ENCODE assay signal across 24 cellular contexts in genomic region chr5:180296778-180297177, GRCh38. TPM values are rescaled to one million over a fixed set of nuclear protein-coding genes. Genes with fewer than 3 reads are reported as not detected.
DNase-seq lines count a peak whose midpoint lies in the region; ATAC-seq, FAIRE-seq and TF ChIP-seq lines count a peak whose summit lies in the region.
"Had no signal": no experiment of that assay in that cellular context is flagged by ENCODE, and none has a peak within 500 bp of the region (broad histone marks: within the 10 kb centered on the region; RNA-seq: fewer than 3 reads in every experiment).

No MANE protein-coding gene starts in this region.

- WGBS in K562 (ENCODE audit: insufficient coverage, low coverage, missing lambda C conversion rate): 72% methylated on average over 3 of the region's 8 CpGs

- in situ Hi-C loops in K562 (cut with MboI): no loop called here

- no peak overlapping the region for H3K4me3 Mint-ChIP-seq in activated naive CD4-positive, alpha-beta T cell treated with anti-CD3 and anti-CD28 coated beads, Interleukin-2, amount 10 ng/mL, durations not matched to agents 7 days and 5 days
- no peak overlapping the region for H3K4me3 Mint-ChIP-seq in osteocyte (ENCODE audit: unreplicated experiment)
- H3K4me3 Mint-ChIP-seq: activated CD4-positive, alpha-beta memory T cell treated with anti-CD3 and anti-CD28 coated beads, Interleukin-2, amount 10 ng/mL, durations not matched to agents 7 days and 5 days had no signal

- H3K4me1 Mint-ChIP-seq in activated naive CD4-positive, alpha-beta T cell treated with anti-CD3 and anti-CD28 coated beads, Interleukin-2, amount 10 ng/mL, durations not matched to agents 7 days and 5 days: peaks cover 25% of the 10 kb centered on the region
- peaks cover 28% of the 10 kb centered on the region for H3K4me1 Mint-ChIP-seq in osteocyte (ENCODE audit: unreplicated experiment)

- no peaks in the 10 kb centered on the region for H3K36me3 ChIP-seq in K562 (ENCODE audit: control insufficient read depth, insufficient read depth, low read length)
- H3K36me3 ChIP-seq: thoracic aorta had no signal

- H3K4me3 ChIP-seq in GM12865 (ENCODE audit: low read depth, low read length): no peak overlapping the region
- no peak overlapping the region for H3K4me3 ChIP-seq in Jurkat, Clone E6-1 (ENCODE audit: low read length)
- H3K4me3 ChIP-seq in K562: no peak overlapping the region
- H3K4me3 ChIP-seq: thoracic aorta had no signal

- TF ChIP-seq POLR2A in K562 (conservative IDR thresholded peaks at IDR 0.05): no peak

- POLR2A ChIA-PET in K562 (lab: Yijun Ruan, JAX): interaction anchor here (0.6 kb wide), 1 partner anchor 502 kb away, joined by 3 read pairs; no protein-coding TSS in a partner anchor

- no peaks in the 10 kb centered on the region for H3K9me1 ChIP-seq in K562 (ENCODE audit: control insufficient read depth, insufficient read depth, low read length)

- H3K79me2 ChIP-seq in K562 (ENCODE audit: control insufficient read depth, insufficient read depth, low read length): peaks cover 4% of the 10 kb centered on the region; the same call in 2 of the 3 replicates

- ATAC-seq in K562: no peak
- ATAC-seq: stimulated activated naive CD8-positive, alpha-beta T cell treated with anti-CD3 and anti-CD28 coated beads, Interleukin-15, Interleukin-2, amounts not matched to agents 100 U/mL and 50 U/mL, for 24 hours had no signal

- DNase-seq in GM12865 (ENCODE audit: low read depth) (peak; percentile 23), K562 (ENCODE audit: extremely low read depth in 1 of 4, low spot score in 3 of 4) (no peak), mesenteric fat pad (ENCODE audit: low spot score) (peak; percentile 9), osteocyte (ENCODE audit: extremely low spot score, unreplicated experiment) (no peak), NCI-H1105 (lab: John Stamatoyannopoulos, UW) (no peak)
- DNase-seq in Jurkat, Clone E6-1 (ENCODE audit: low read depth, low spot score): peak; percentile 42
- DNase-seq in activated naive CD4-positive, alpha-beta T cell treated with anti-CD3 and anti-CD28 coated beads, Interleukin-2, amount 10 ng/mL, durations not matched to agents 7 days and 5 days: no peak
- DNase-seq: activated CD4-positive, alpha-beta memory T cell treated with anti-CD3 and anti-CD28 coated beads, Interleukin-2, amount 10 ng/mL, durations not matched to agents 7 days and 5 days; activated CD4-positive, CD25-positive, alpha-beta regulatory T cell treated with anti-CD3 and anti-CD28 coated beads, Interleukin-2, amount 50 U/mL, for 72 hours; activated effector memory CD4-positive, alpha-beta T cell treated with anti-CD3 and anti-CD28 coated beads, Interleukin-2, amount 50 U/mL, for 16 hours; caudate nucleus; dermis blood vessel endothelial cell; NCI-H1048; NCI-H187 treated with DMSO at 0.1 percent for 48 hours; NCI-H69; RPMI8226; stimulated activated CD4-positive, alpha-beta T cell treated with anti-CD3 and anti-CD28 coated beads, Interleukin-15, amount 100 ng/mL, for 24 hours; stimulated activated naive CD8-positive, alpha-beta T cell treated with anti-CD3 and anti-CD28 coated beads, Interleukin-15, Interleukin-2, amounts not matched to agents 100 U/mL and 50 U/mL, for 24 hours; T-helper 1 cell had no signal

- H2AFZ ChIP-seq in K562 (ENCODE audit: low read depth, low read length): no peak overlapping the region

- no peak overlapping the region for H3K27ac Mint-ChIP-seq in activated naive CD4-positive, alpha-beta T cell treated with anti-CD3 and anti-CD28 coated beads, Interleukin-2, amount 10 ng/mL, durations not matched to agents 7 days and 5 days
- no peak overlapping the region for H3K27ac Mint-ChIP-seq in osteocyte (ENCODE audit: unreplicated experiment)
- H3K27ac Mint-ChIP-seq: activated CD4-positive, alpha-beta memory T cell treated with anti-CD3 and anti-CD28 coated beads, Interleukin-2, amount 10 ng/mL, durations not matched to agents 7 days and 5 days; progenitor cell of endocrine pancreas had no signal

- no peaks in the 10 kb centered on the region for H3K9me3 ChIP-seq in K562 (replicated peaks; ENCODE audit: control insufficient read depth, insufficient read depth, low read depth, low read length)
- H3K9me3 ChIP-seq: thoracic aorta had no signal

- peaks cover 7% of the 10 kb centered on the region for H4K20me1 ChIP-seq in K562 (replicated peaks; ENCODE audit: control insufficient read depth, insufficient read depth, low read length)

- no peak overlapping the region for H3K9ac ChIP-seq in K562 (ENCODE audit: insufficient read depth in 1 of 2, low read depth in 2 of 2, low read length in 2 of 2)
- H3K9ac ChIP-seq: KMS-11 had no signal

- peaks cover 6% of the 10 kb centered on the region for H3K36me3 Mint-ChIP-seq in activated naive CD4-positive, alpha-beta T cell treated with anti-CD3 and anti-CD28 coated beads, Interleukin-2, amount 10 ng/mL, durations not matched to agents 7 days and 5 days
- H3K36me3 Mint-ChIP-seq in osteocyte (ENCODE audit: unreplicated experiment): peaks cover 11% of the 10 kb centered on the region

- H3K27ac ChIP-seq in K562 (ENCODE audit: extremely low read depth, low read depth, low read length): no peak overlapping the region
- H3K27ac ChIP-seq: KMS-11, thoracic aorta had no signal

- no peak overlapping the region for H3K4me2 ChIP-seq in K562 (ENCODE audit: insufficient read depth, low read length)
- H3K4me2 ChIP-seq: KMS-11 had no signal

- no peak for TF ChIP-seq EP300 in K562 (IDR thresholded peaks at IDR 0.05; ENCODE audit: low read length)

- no peaks in the 10 kb centered on the region for H3K9me3 Mint-ChIP-seq in activated naive CD4-positive, alpha-beta T cell treated with anti-CD3 and anti-CD28 coated beads, Interleukin-2, amount 10 ng/mL, durations not matched to agents 7 days and 5 days
- no peaks in the 10 kb centered on the region for H3K9me3 Mint-ChIP-seq in osteocyte (ENCODE audit: unreplicated experiment)
- H3K9me3 Mint-ChIP-seq: activated CD4-positive, alpha-beta memory T cell treated with anti-CD3 and anti-CD28 coated beads, Interleukin-2, amount 10 ng/mL, durations not matched to agents 7 days and 5 days had no signal

- H3K27me3 ChIP-seq in K562 (ENCODE audit: control insufficient read depth in 2 of 2, insufficient read depth in 2 of 2, low read length in 2 of 2): peaks cover 6 to 8% of the 10 kb centered on the region in 2 experiments

- TF ChIP-seq CTCF in GM12865 (IDR thresholded peaks at IDR 0.05; ENCODE audit: insufficient read depth, low read depth, low read length, missing control alignments) (no peak), K562 (IDR thresholded peaks at IDR 0.05 in 2 of 3, conservative IDR thresholded peaks at IDR 0.05 in 1 of 3; ENCODE audit: insufficient read depth in 2 of 3, low read depth in 1 of 3, low read length in 3 of 3) (peak in 1 of 3 experiments; percentile 19; a peak in 1 of 6 replicates), osteocyte (IDR thresholded peaks at IDR 0.05) (no peak)

- peaks cover 12% of the 10 kb centered on the region for H3K27me3 Mint-ChIP-seq in activated naive CD4-positive, alpha-beta T cell treated with anti-CD3 and anti-CD28 coated beads, Interleukin-2, amount 10 ng/mL, durations not matched to agents 7 days and 5 days
- no peaks in the 10 kb centered on the region for H3K27me3 Mint-ChIP-seq in osteocyte (ENCODE audit: unreplicated experiment)
- H3K27me3 Mint-ChIP-seq: progenitor cell of endocrine pancreas had no signal

- peaks cover 4 to 18% of the 10 kb centered on the region in 2 experiments; a peak in 4 of 5 replicates for H3K4me1 ChIP-seq in K562 (replicated peaks in 1 of 2; ENCODE audit: control insufficient read depth in 2 of 2, insufficient read depth in 2 of 2, low read length in 2 of 2)

- intact Hi-C loops in K562 (cut with micrococcal nuclease): loop anchor here (10.0 kb wide), 1 partner anchor 92 kb away; the partner anchor contains the start of gene RASGEF1C

- no TSS peak for BruUV-seq in K562 (replicated peaks; lab: Mats Ljungman, UMichigan)

- TF ChIP-seq RAD21 in K562 (CRISPR knock-in tag; conservative IDR thresholded peaks at IDR 0.05 in 1 of 2, IDR thresholded peaks at IDR 0.05 in 1 of 2): no peak

- CTCF ChIA-PET in K562 (lab: Yijun Ruan, JAX; ENCODE audit: low intra/inter-chr PET ratio): no interaction called here
- CTCF ChIA-PET in activated naive CD4-positive, alpha-beta T cell treated with anti-CD3 and anti-CD28 coated beads, Interleukin-2, amount 10 ng/mL, durations not matched to agents 7 days and 5 days (lab: Charles Lee): interaction anchor here (4.6 to 5.7 kb wide), 2 partner anchors 19 to 32 kb away, joined by 51 to 88 read pairs; no protein-coding TSS in a partner anchor

- FAIRE-seq in K562 (lab: Jason Lieb, UNC): no peak
- FAIRE-seq: GM12892, TTC549 had no signal

RNA-seq across cellular contexts. Expression of gene MAPK9, which starts 4.9 kb away (rescaled TPM):
- polyA plus RNA-seq in Jurkat, Clone E6-1 (2012; ENCODE audit: insufficient read depth, insufficient read length): 46.4 TPM
- total RNA-seq in K562 (2011; cell fraction: chromatin; rRNA removed; ENCODE audit: low replicate concordance): 33.0 and 61.0 TPM in 2 replicates
- total RNA-seq in K562 (2011; cell fraction: nucleolus; rRNA removed): 15.0 and 19.6 TPM in 2 replicates
- total RNA-seq in K562 (2011; cell fraction: nucleoplasm; rRNA removed): 40.2 and 63.3 TPM in 2 replicates
- 23.3 and 24.7 TPM in 2 replicates for total RNA-seq in K562 (2014; rRNA removed)
- total RNA-seq in K562 (2014; rRNA removed; fragmentation: Illumina TruSeq; extraction: Trizol): 32.3 and 33.8 TPM in 2 replicates
- total RNA-seq in K562 (2015; rRNA removed; fragmentation: Illumina TruSeq; extraction: Trizol): 27.2 and 29.9 TPM in 2 replicates
- total RNA-seq in K562 (2021): 37.1 and 38.0 TPM in 2 replicates
- polyA plus RNA-seq in K562 (2011; rRNA removed): 45.9 and 58.0 TPM in 2 replicates
- polyA plus RNA-seq in K562 (2011; cell fraction: cytosol; rRNA removed): 26.1 and 31.1 TPM in 2 replicates
- 25.6 and 26.5 TPM in 2 replicates for polyA plus RNA-seq in K562 (2011; cell fraction: nucleus; rRNA removed)
- polyA plus RNA-seq in K562 (2012): 23.2 and 27.4 TPM in 2 replicates
- 32.3 and 43.1 TPM in 2 replicates for polyA plus RNA-seq in K562 (2014; fragmentation: Illumina TruSeq; extraction: Trizol)
- polyA plus RNA-seq in K562 (2014; fragmentation: Nextera tagmentation; extraction: Ambion mirVana): 1 to 10 TPM; 4.8 to 6.5 TPM
- 27.4 and 31.5 TPM in 2 replicates for polyA plus RNA-seq in K562 (2014; rRNA removed)
- 57.2 and 64.3 TPM in 2 replicates for polyA minus RNA-seq in K562 (2011; rRNA and poly(A)+ RNA removed)
- polyA minus RNA-seq in K562 (2011; cell fraction: cytosol; rRNA and poly(A)+ RNA removed): 22.5 and 24.7 TPM in 2 replicates
- 17.5 and 23.8 TPM in 2 replicates for polyA minus RNA-seq in K562 (2011; cell fraction: nucleus; rRNA and poly(A)+ RNA removed)
- total RNA-seq in mesenteric fat pad: 35.0 TPM
- total RNA-seq in osteocyte: 30.0 and 31.8 TPM in 2 replicates

RNA-seq across cellular contexts. Expression of gene GFPT2, which starts 56.4 kb away (rescaled TPM):
- 2.0 TPM for polyA plus RNA-seq in Jurkat, Clone E6-1 (2012; ENCODE audit: insufficient read depth, insufficient read length)
- total RNA-seq in K562 (2011; cell fraction: chromatin; rRNA removed; ENCODE audit: low replicate concordance): 0.14 TPM in 1 of 2 replicates, not detected in the other
- 0.50 TPM in 1 of 2 replicates, not detected in the other for total RNA-seq in K562 (2011; cell fraction: nucleolus; rRNA removed)
- not detected in 2 replicates for total RNA-seq in K562 (2011; cell fraction: nucleoplasm; rRNA removed)
- total RNA-seq in K562 (2014; rRNA removed) (not detected in 2 replicates), K562 (2014; rRNA removed; fragmentation: Illumina TruSeq; extraction: Trizol) (0.13 TPM in 1 of 2 replicates, not detected in the other), K562 (2015; rRNA removed; fragmentation: Illumina TruSeq; extraction: Trizol) (not detected in 2 replicates), K562 (2021) (0.07 and 0.09 TPM in 2 replicates), mesenteric fat pad (187 TPM), osteocyte (70.7 and 80.0 TPM in 2 replicates)
- polyA plus RNA-seq in K562 (2011; rRNA removed) (0.14 TPM in 1 of 2 replicates, not detected in the other), K562 (2014; fragmentation: Illumina TruSeq; extraction: Trizol) (not detected in 2 replicates), K562 (2014; fragmentation: Nextera tagmentation; extraction: Ambion mirVana) (under 1 TPM in 1 of 2 experiments, not detected in 1; 0.08 TPM), K562 (2014; rRNA removed) (not detected in 2 replicates)
- 0.01 and 0.07 TPM in 2 replicates for polyA plus RNA-seq in K562 (2011; cell fraction: cytosol; rRNA removed)
- 0.18 TPM in 1 of 2 replicates, not detected in the other for polyA plus RNA-seq in K562 (2011; cell fraction: nucleus; rRNA removed)
- 0.12 TPM in 1 of 2 replicates, not detected in the other for polyA plus RNA-seq in K562 (2012)
- polyA minus RNA-seq in K562 (2011; rRNA and poly(A)+ RNA removed): 0.39 TPM in 1 of 2 replicates, not detected in the other
- not detected in 2 replicates for polyA minus RNA-seq in K562 (2011; cell fraction: cytosol; rRNA and poly(A)+ RNA removed)
- polyA minus RNA-seq in K562 (2011; cell fraction: nucleus; rRNA and poly(A)+ RNA removed): 0.54 TPM in 1 of 2 replicates, not detected in the other
- total RNA-seq: activated CD4-positive, alpha-beta memory T cell treated with anti-CD3 and anti-CD28 coated beads, Interleukin-2, amount 10 ng/mL, durations not matched to agents 7 days and 5 days had no signal

Comparison
In these comparisons a context has a peak if more than half of its experiments do, and no peak if none do; other contexts are left out.
1. DNase-seq: peak in GM12865 (single experiment), Jurkat, Clone E6-1 (single experiment) and mesenteric fat pad (single experiment); none in K562 (0 of 4), activated naive CD4-positive, alpha-beta T cell treated with anti-CD3 and anti-CD28 coated beads, Interleukin-2, amount 10 ng/mL, durations not matched to agents 7 days and 5 days (single experiment), osteocyte (single experiment) and NCI-H1105 (single experiment).
2. RNA of gene GFPT2, which starts 56.4 kb away (total RNA-seq): 187 TPM in mesenteric fat pad (single experiment) and 70.7 to 80.0 TPM in osteocyte; 0.07 to 0.50 TPM in K562; every median in the first group is over 10 times any median in the second.